8 cellular contexts compared by ENCODE assay signal in genomic region chr19:18846862-18847515, GRCh38. TPM values are rescaled to one million over a fixed set of nuclear protein-coding genes. Genes with fewer than 3 reads are reported as not detected.
DNase-seq lines count a peak whose midpoint lies in the region; ATAC-seq and TF ChIP-seq lines count a peak whose summit lies in the region.

No MANE protein-coding gene starts in this region.

- CTCF ChIA-PET in Caco-2 (lab: Charles Lee), result interaction anchor here (0.5 to 1.5 kb wide), 22 partner anchors 9 to 325 kb away, joined by 3 to 17 read pairs (median 4); partner anchors contain the start of genes COPE, DDX49, ELL and KXD1

- intact Hi-C loops in Caco-2 (cut with micrococcal nuclease; ENCODE audit: unreplicated experiment), result loop anchor here (1.0 to 5.0 kb wide), 2 partner anchors 76 to 260 kb away; partner anchors contain the start of gene REX1BD
- intact Hi-C loops in head of caudate nucleus (cut with DNase I), result loop anchor here (10.0 kb wide), 1 partner anchor 382 kb away; no protein-coding TSS in a partner anchor
- intact Hi-C loops in posterior vena cava (cut with DNase I), result loop anchor here (5.0 to 10.0 kb wide), 2 partner anchors 252 to 395 kb away; no protein-coding TSS in a partner anchor

- H3K36me3 ChIP-seq in Caco-2 (ENCODE audit: control insufficient read depth, insufficient read depth, low read length) (peaks cover 2% of the 10 kb centered on the region), SJSA1 (peaks cover 62% of the 10 kb centered on the region)

- H3K4me3 Mint-ChIP-seq in Caco-2 (ENCODE audit: unreplicated experiment), result no peak overlapping the region
- H3K4me3 Mint-ChIP-seq in activated naive CD8-positive, alpha-beta T cell treated with anti-CD3 and anti-CD28 coated beads for 36 hours, result no peak overlapping the region

- ATAC-seq in GM19023 (IDR thresholded peaks at IDR 0.05; ENCODE audit: unreplicated experiment), result no peak

- H3K27ac Mint-ChIP-seq in Caco-2 (ENCODE audit: unreplicated experiment), result peak overlapping the region; percentile 61
- no peak overlapping the region for H3K27ac Mint-ChIP-seq in activated naive CD8-positive, alpha-beta T cell treated with anti-CD3 and anti-CD28 coated beads for 36 hours

- H3K27me3 Mint-ChIP-seq in Caco-2 (ENCODE audit: insufficient read depth, unreplicated experiment), result no peaks in the 10 kb centered on the region
- H3K27me3 Mint-ChIP-seq in activated naive CD8-positive, alpha-beta T cell treated with anti-CD3 and anti-CD28 coated beads for 36 hours, result no peaks in the 10 kb centered on the region

- no peaks in the 10 kb centered on the region for H3K4me1 ChIP-seq in Caco-2
- H3K4me1 ChIP-seq in SJSA1 (replicated peaks), result peaks cover 4% of the 10 kb centered on the region

- TF ChIP-seq CTCF in Caco-2 (IDR thresholded peaks at IDR 0.05; ENCODE audit: insufficient read depth in 1 of 2, low read depth in 1 of 2, low read length in 1 of 2, severe bottlenecking in 1 of 2, unreplicated experiment in 1 of 2), result peak; percentile 71 to 86

- peaks cover 55% of the 10 kb centered on the region for H3K36me3 Mint-ChIP-seq in Caco-2 (ENCODE audit: insufficient read depth, unreplicated experiment)
- H3K36me3 Mint-ChIP-seq in activated naive CD8-positive, alpha-beta T cell treated with anti-CD3 and anti-CD28 coated beads for 36 hours, result peaks cover 30% of the 10 kb centered on the region

- H3K27ac ChIP-seq in SJSA1, result no peak overlapping the region

- no peak overlapping the region for H3K4me3 ChIP-seq in Caco-2 (ENCODE audit: low read depth, low read length)
- no peak overlapping the region for H3K4me3 ChIP-seq in SJSA1

- H3K9me3 Mint-ChIP-seq in Caco-2 (ENCODE audit: unreplicated experiment), result no peaks in the 10 kb centered on the region
- H3K9me3 Mint-ChIP-seq in activated naive CD8-positive, alpha-beta T cell treated with anti-CD3 and anti-CD28 coated beads for 36 hours, result no peaks in the 10 kb centered on the region

- no TSS peak for BruUV-seq in Caco-2 (replicated peaks; lab: Mats Ljungman, UMichigan)

- H3K4me1 Mint-ChIP-seq in Caco-2 (ENCODE audit: low read depth, unreplicated experiment), result peaks cover 4% of the 10 kb centered on the region
- peaks cover 47% of the 10 kb centered on the region for H3K4me1 Mint-ChIP-seq in activated naive CD8-positive, alpha-beta T cell treated with anti-CD3 and anti-CD28 coated beads for 36 hours

- H3K9me3 ChIP-seq in Caco-2, result no peaks in the 10 kb centered on the region
- no peaks in the 10 kb centered on the region for H3K9me3 ChIP-seq in SJSA1 (replicated peaks)

- H3K27me3 ChIP-seq in Caco-2 (replicated peaks; ENCODE audit: control insufficient read depth, insufficient read depth, low read length) (no peaks in the 10 kb centered on the region), SJSA1 (replicated peaks) (no peaks in the 10 kb centered on the region)

- DNase-seq in Caco-2 (peak in 1 of 2 experiments; percentile 74), HT-29 (ENCODE audit: low spot score) (peak; percentile 67), SJSA1 (ENCODE audit: low read depth in 1 of 2, low spot score in 2 of 2) (peak; percentile 53 to 72), head of caudate nucleus (peak; percentile 69 to 92 (median 84)), posterior vena cava (ENCODE audit: low spot score) (peak; percentile 95), ureter (ENCODE audit: low spot score) (peak; percentile 80)
- peak; percentile 66 for DNase-seq in activated naive CD8-positive, alpha-beta T cell treated with anti-CD3 and anti-CD28 coated beads for 36 hours

- POLR2A ChIA-PET in Caco-2 (lab: Charles Lee), result interaction anchor here (1.0 kb wide), 1 partner anchor 14 kb away, joined by 5 read pairs; no protein-coding TSS in a partner anchor

RNA-seq across cellular contexts. Expression of gene UPF1, which starts 15.2 kb away (rescaled TPM):
- total RNA-seq in Caco-2 (2022) (93.8 and 96.6 TPM in 2 replicates), posterior vena cava (10 to 100 TPM; 45.1 to 56.5 TPM), ureter (83.4 TPM)
- 73.7 and 79.5 TPM in 2 replicates for total RNA-seq in HT-29 (2014; rRNA removed; shearing (Covaris generic))
- total RNA-seq in SJSA1 (2014; rRNA removed; shearing (Covaris generic)), result 47.6 and 68.1 TPM in 2 replicates
- total RNA-seq in activated naive CD8-positive, alpha-beta T cell treated with anti-CD3 and anti-CD28 coated beads for 36 hours, result 10 to 100 TPM; 78.9 to 84.6 TPM

RNA-seq across cellular contexts. Expression of gene CERS1, which starts 49.0 kb away (rescaled TPM):
- total RNA-seq in Caco-2 (2022) (19.0 and 20.3 TPM in 2 replicates), posterior vena cava (1 to 10 TPM in 1 of 2 donors, under 1 TPM in 1; 0.38 to 1.5 TPM), ureter (0.55 TPM)
- not detected in 2 replicates for total RNA-seq in HT-29 (2014; rRNA removed; shearing (Covaris generic))
- total RNA-seq in SJSA1 (2014; rRNA removed; shearing (Covaris generic)), result not detected in 2 replicates
- under 1 TPM; 0.19 to 0.28 TPM for total RNA-seq in activated naive CD8-positive, alpha-beta T cell treated with anti-CD3 and anti-CD28 coated beads for 36 hours

RNA-seq across cellular contexts. Expression of gene COMP, which starts 55.9 kb away (rescaled TPM):
- 0.14 and 0.16 TPM in 2 replicates for total RNA-seq in Caco-2 (2022)
- total RNA-seq in HT-29 (2014; rRNA removed; shearing (Covaris generic)), result not detected in 2 replicates
- total RNA-seq in SJSA1 (2014; rRNA removed; shearing (Covaris generic)), result not detected in 2 replicates
- not detected for total RNA-seq in activated naive CD8-positive, alpha-beta T cell treated with anti-CD3 and anti-CD28 coated beads for 36 hours
- total RNA-seq in posterior vena cava, result 100 to 1,000 TPM in 1 of 2 donors, 10 to 100 TPM in 1; 72.2 to 403 TPM
- 1.8 TPM for total RNA-seq in ureter

Comparison
In these comparisons a context has a peak if more than half of its experiments do, and no peak if none do; other contexts are left out.
1. RNA of gene COMP, which starts 55.9 kb away (total RNA-seq): 72.2 to 403 TPM in posterior vena cava; 1.8 TPM in ureter (single experiment), 0.14 to 0.16 TPM in Caco-2, not detected in HT-29, not detected in SJSA1 and not detected in activated naive CD8-positive, alpha-beta T cell treated with anti-CD3 and anti-CD28 coated beads for 36 hours; every median in the first group is over 10 times any median in the second.